8 cellular contexts compared by ENCODE assay signal in the genomic region with DNA sequence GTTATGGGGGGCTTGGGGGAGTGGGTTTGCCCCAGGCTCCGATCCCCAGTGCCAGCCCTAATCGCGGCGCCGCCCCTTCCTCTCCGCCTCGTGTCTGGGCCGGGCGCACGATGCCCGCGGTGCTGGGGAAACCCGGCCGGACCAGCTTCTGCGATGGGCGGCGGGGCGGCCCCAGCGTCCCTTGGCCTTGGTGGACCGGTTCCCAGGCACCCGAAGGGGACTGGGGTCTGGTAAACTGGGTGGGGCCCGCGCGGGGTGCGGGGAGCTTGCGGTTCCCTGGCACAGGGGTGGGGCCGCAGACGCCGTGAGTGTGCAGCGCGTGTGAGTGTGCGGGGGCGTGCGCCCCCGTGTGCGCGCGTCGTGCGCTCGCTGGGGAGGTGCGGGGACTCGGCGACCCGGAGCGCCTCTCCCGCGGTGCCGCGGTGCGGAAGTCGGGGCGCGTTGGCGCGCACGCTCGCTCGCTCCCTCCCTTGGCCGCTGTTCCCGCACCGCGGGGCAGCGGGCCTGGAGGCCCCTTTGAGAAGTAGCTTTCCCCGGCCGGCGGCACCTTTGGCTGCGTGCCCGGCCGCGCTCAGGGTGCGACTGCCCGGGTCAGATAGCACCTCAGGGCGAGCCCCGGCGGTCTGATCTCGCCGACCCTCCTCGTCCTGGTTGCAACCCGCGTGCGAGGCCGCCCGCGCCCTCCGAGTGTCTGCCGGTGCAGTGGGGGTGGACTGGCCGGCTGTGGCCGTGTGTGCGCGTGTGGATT. TPM values are rescaled to one million over a fixed set of nuclear protein-coding genes. Genes with fewer than 3 reads are reported as not detected.
A peak's percentile ranks its signal among the peaks of the same experiment; 100 is the strongest.
DNase-seq lines count a peak whose midpoint lies in the region; FAIRE-seq and TF ChIP-seq lines count a peak whose summit lies in the region.

No MANE protein-coding gene starts in this region.

- H3K4me1 ChIP-seq in small intestine (ENCODE audit: control insufficient read depth in 2 of 2, insufficient read depth in 1 of 2, low read depth in 1 of 2, low read length in 1 of 2) = peaks cover 3 to 10% of the 10 kb centered on the region in 2 donors

- WGBS in small intestine, 3 donors = 0% methylated on average over 43 to 91 of the region's 91 CpGs

- peak overlapping the region; percentile 72 for H3K4me3 ChIP-seq in MG63
- peak overlapping the region; percentile 83 for H3K4me3 ChIP-seq in iPS-18c (ENCODE audit: insufficient read depth, low read depth, low read length)
- peak overlapping the region; percentile 76 to 88 for H3K4me3 ChIP-seq in small intestine (ENCODE audit: low read depth in 1 of 2, low read length in 2 of 2)

- H3K27ac ChIP-seq in small intestine (ENCODE audit: low read depth in 1 of 2, low read length in 1 of 2) = peak overlapping the region; percentile 72 to 97

- FAIRE-seq in small intestine (lab: Jason Lieb, UNC) = no peak

- no peaks in the 10 kb centered on the region for H3K9me3 ChIP-seq in MG63
- H3K9me3 ChIP-seq in iPS-18c (ENCODE audit: control insufficient read depth, insufficient read depth, low read length) = no peaks in the 10 kb centered on the region
- H3K9me3 ChIP-seq in small intestine (ENCODE audit: control insufficient read depth, low read depth) = no peaks in the 10 kb centered on the region

- peak; percentile 45 for DNase-seq in HCEC 1CT
- peak; percentile 76 for DNase-seq in MG63
- DNase-seq in T1000 (lab: John Stamatoyannopoulos, UW) = peak; percentile 42
- peak; percentile 69 for DNase-seq in astrocyte of the hippocampus (ENCODE audit: low read depth, low spot score)
- DNase-seq in small intestine = peak; percentile 66
- no peak for DNase-seq in cortex of kidney (lab: John Stamatoyannopoulos, UW)

- H3K36me3 ChIP-seq in MG63 (no peaks in the 10 kb centered on the region), small intestine (ENCODE audit: control insufficient read depth in 2 of 2, insufficient read depth in 2 of 2, low read length in 2 of 2) (no peaks in the 10 kb centered on the region)

- H3K27me3 ChIP-seq in MG63 = no peaks in the 10 kb centered on the region
- no peaks in the 10 kb centered on the region for H3K27me3 ChIP-seq in small intestine (ENCODE audit: control insufficient read depth in 2 of 2, insufficient read depth in 2 of 2, low read length in 2 of 2)

- 0 out of 2 replicates have a peak, but pooled peaks have one; percentile 20 for TF ChIP-seq CTCF in GM12874 (IDR thresholded peaks at IDR 0.05; ENCODE audit: insufficient read depth, low read depth, low read length)

RNA-seq across cellular contexts. Expression of a gene that starts 0.6 kb away (rescaled TPM):
- 30.9 and 32.2 TPM in 2 replicates for total RNA-seq in MG63 (2014; rRNA removed; shearing (Covaris generic); ENCODE audit: low replicate concordance)
- 10 to 100 TPM in 1 of 3 donors, 1 to 10 TPM in 2; 9.2 to 23.7 (median 9.8) TPM for polyA plus RNA-seq in small intestine
